In genomic region chr15:25670025-25670554, GRCh38 we compare ENCODE assay signal across 9 cellular contexts.
DNase-seq lines count a peak whose midpoint lies in the region; ATAC-seq and TF ChIP-seq lines count a peak whose summit lies in the region.
"Had no signal": no experiment of that assay in that cellular context is flagged by ENCODE, and none has a peak within 500 bp of the region (broad histone marks: within the 10 kb centered on the region; RNA-seq: fewer than 3 reads in every experiment).

No MANE protein-coding gene starts in this region.

- TF ChIP-seq POLR2A in testis (IDR thresholded peaks at IDR 0.05), result no peak

- DNase-seq in DMS 273 (lab: John Stamatoyannopoulos, UW; ENCODE audit: unreplicated experiment) (peak; percentile 56), DMS 273 treated with DMSO at 0.1 percent for 48 hours (lab: John Stamatoyannopoulos, UW) (no peak), choroid plexus epithelial cell (ENCODE audit: low read depth) (peak; percentile 63), kidney glomerular epithelial cell (lab: John Stamatoyannopoulos, UW) (peak; percentile 33), testis (peak; percentile 88), dermis blood vessel endothelial cell (no peak)

- no peaks in the 10 kb centered on the region for H3K27me3 ChIP-seq in testis

- no peak overlapping the region for H3K4me3 ChIP-seq in choroid plexus epithelial cell (ENCODE audit: low read depth, low read length)
- no peak overlapping the region for H3K4me3 ChIP-seq in testis

- no peaks in the 10 kb centered on the region for H3K9me3 ChIP-seq in testis

- peaks cover 31% of the 10 kb centered on the region for H3K4me1 ChIP-seq in testis

- H3K36me3 ChIP-seq in testis (ENCODE audit: low read depth, missing control alignments), result no peaks in the 10 kb centered on the region

- ATAC-seq in GM18873 (IDR thresholded peaks at IDR 0.05; ENCODE audit: low FRiP score, unreplicated experiment) (no peak), HG03095 (IDR thresholded peaks at IDR 0.05; ENCODE audit: unreplicated experiment) (no peak)

- 19% methylated on average over 9 to 15 of the region's 15 CpGs for WGBS in testis, 2 donors

- intact Hi-C loops in testis (cut with DNase I; ENCODE audit: low total_unique reads), result no loop called here

- no peak overlapping the region for H3K27ac ChIP-seq in testis
- H3K27ac ChIP-seq: 22Rv1 had no signal

- TF ChIP-seq CTCF in choroid plexus epithelial cell (conservative IDR thresholded peaks at IDR 0.05; ENCODE audit: low read depth, low read length) (no peak), testis (IDR thresholded peaks at IDR 0.05) (no peak)

Comparison
In these comparisons a context has a peak if more than half of its experiments do, and no peak if none do; other contexts are left out.
1. DNase-seq: peak in DMS 273 (single experiment), choroid plexus epithelial cell (single experiment), kidney glomerular epithelial cell (single experiment) and testis (single experiment); none in DMS 273 treated with DMSO at 0.1 percent for 48 hours (single experiment) and dermis blood vessel endothelial cell (single experiment).